In the genomic region with DNA sequence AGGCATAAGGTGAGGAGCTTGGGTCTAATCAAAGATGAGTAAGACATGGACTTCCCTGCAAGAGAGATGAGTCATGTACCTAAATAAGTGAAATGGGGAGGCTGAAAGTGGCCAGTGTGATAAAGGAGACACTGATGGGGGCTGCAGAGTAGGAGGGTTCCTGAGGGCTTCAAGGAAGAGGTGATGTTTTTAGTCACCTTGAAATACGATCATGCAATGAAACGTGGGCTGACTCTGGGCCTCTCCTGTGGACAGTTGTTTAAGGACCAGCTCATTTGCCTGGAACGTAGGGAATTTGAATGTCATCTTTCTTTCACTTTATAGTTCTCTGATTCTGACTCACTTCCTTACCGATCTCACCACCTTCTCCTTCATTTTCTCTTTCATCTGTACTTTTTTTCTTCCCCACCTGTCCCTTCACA, we compare ENCODE assay signal across 9 cellular contexts. TPM values are rescaled to one million over a fixed set of nuclear protein-coding genes. Genes with fewer than 3 reads are reported as not detected.
DNase-seq lines count a peak whose midpoint lies in the region; ATAC-seq and TF ChIP-seq lines count a peak whose summit lies in the region.
"Had no signal": no experiment of that assay in that cellular context is flagged by ENCODE, and none has a peak within 500 bp of the region (broad histone marks: within the 10 kb centered on the region; RNA-seq: fewer than 3 reads in every experiment).

No MANE protein-coding gene starts in this region.

- H3K27ac Mint-ChIP-seq in activated CD4-positive, alpha-beta T cell treated with anti-CD3 and anti-CD28 coated beads, Interleukin-2, amount 10 ng/mL, durations not matched to agents 24 days and 14 days = peak overlapping the region; percentile 74
- H3K27ac Mint-ChIP-seq in HFFc6 = peak overlapping the region; percentile 27

- H3K4me3 Mint-ChIP-seq in activated CD4-positive, alpha-beta T cell treated with anti-CD3 and anti-CD28 coated beads, Interleukin-2, amount 10 ng/mL, durations not matched to agents 24 days and 14 days = peak overlapping the region; percentile 54
- H3K4me3 Mint-ChIP-seq in HFFc6 = peak overlapping the region; percentile 71
- H3K4me3 Mint-ChIP-seq: naive B cell had no signal

- H3K36me3 Mint-ChIP-seq in activated CD4-positive, alpha-beta T cell treated with anti-CD3 and anti-CD28 coated beads, Interleukin-2, amount 10 ng/mL, durations not matched to agents 24 days and 14 days (ENCODE audit: low read depth) = no peaks in the 10 kb centered on the region
- no peaks in the 10 kb centered on the region for H3K36me3 Mint-ChIP-seq in HFFc6 (ENCODE audit: low read depth)

- intact Hi-C loops in activated CD4-positive, alpha-beta T cell treated with anti-CD3 and anti-CD28 coated beads, Interleukin-2, amount 10 ng/mL, durations not matched to agents 24 days and 14 days (cut with micrococcal nuclease) = loop anchor here (1.0 to 2.0 kb wide), 2 partner anchors 26 to 169 kb away; no protein-coding TSS in a partner anchor

- H3K9me3 Mint-ChIP-seq in activated CD4-positive, alpha-beta T cell treated with anti-CD3 and anti-CD28 coated beads, Interleukin-2, amount 10 ng/mL, durations not matched to agents 24 days and 14 days = peaks cover 6% of the 10 kb centered on the region
- H3K9me3 Mint-ChIP-seq in HFFc6 = no peaks in the 10 kb centered on the region

- peaks cover 13% of the 10 kb centered on the region for H3K4me1 Mint-ChIP-seq in activated CD4-positive, alpha-beta T cell treated with anti-CD3 and anti-CD28 coated beads, Interleukin-2, amount 10 ng/mL, durations not matched to agents 24 days and 14 days
- H3K4me1 Mint-ChIP-seq in HFFc6 (ENCODE audit: low read depth) = peaks cover 30% of the 10 kb centered on the region
- H3K4me1 Mint-ChIP-seq: naive B cell had no signal

- no peak for ATAC-seq in GM18517 (IDR thresholded peaks at IDR 0.05; ENCODE audit: unreplicated experiment)

- TF ChIP-seq CTCF in HFFc6 (IDR thresholded peaks at IDR 0.05) = no peak

- no peaks in the 10 kb centered on the region for H3K27me3 Mint-ChIP-seq in activated CD4-positive, alpha-beta T cell treated with anti-CD3 and anti-CD28 coated beads, Interleukin-2, amount 10 ng/mL, durations not matched to agents 24 days and 14 days
- peaks cover 35% of the 10 kb centered on the region for H3K27me3 Mint-ChIP-seq in HFFc6 (ENCODE audit: insufficient read depth)

- no peak for DNase-seq in activated CD4-positive, alpha-beta T cell treated with anti-CD3 and anti-CD28 coated beads, Interleukin-2, amount 10 ng/mL, durations not matched to agents 24 days and 14 days
- DNase-seq in activated CD4-positive, alpha-beta T cell treated with anti-CD3 and anti-CD28 coated beads, Interleukin-2, amount 50 U/mL, for 4 hours = no peak
- DNase-seq in HFFc6 = peak; percentile 5
- DNase-seq in RPMI7951 (ENCODE audit: low read depth) = peak; percentile 65
- DNase-seq in stimulated activated CD4-positive, alpha-beta T cell treated with anti-CD3 and anti-CD28 coated beads, Interleukin-2, amount 100 ng/mL, for 48 hours = peak; percentile 13 to 14
- no peak for DNase-seq in ureter (ENCODE audit: low spot score)
- no peak for DNase-seq in hypothalamus (lab: John Stamatoyannopoulos, UW)
- DNase-seq: naive B cell had no signal

RNA-seq across cellular contexts. Expression of a gene that starts 49.6 kb away (rescaled TPM):
- not detected in 2 replicates for total RNA-seq in activated CD4-positive, alpha-beta T cell treated with anti-CD3 and anti-CD28 coated beads, Interleukin-2, amount 10 ng/mL, durations not matched to agents 24 days and 14 days
- total RNA-seq in HFFc6 (2021; fragmentation: NEBNext Ultra II Directional; extraction: Animal tissue kit (Norgen Biotek cat#: 25700)) = not detected
- total RNA-seq in RPMI7951 (2014; rRNA removed; shearing (Covaris generic)) = not detected in 2 replicates
- total RNA-seq in ureter = not detected

Comparison
In these comparisons a context has a peak if more than half of its experiments do, and no peak if none do; other contexts are left out.
1. DNase-seq: peak in HFFc6 (single experiment), RPMI7951 (single experiment) and stimulated activated CD4-positive, alpha-beta T cell treated with anti-CD3 and anti-CD28 coated beads, Interleukin-2, amount 100 ng/mL, for 48 hours (2 of 2); none in activated CD4-positive, alpha-beta T cell treated with anti-CD3 and anti-CD28 coated beads, Interleukin-2, amount 10 ng/mL, durations not matched to agents 24 days and 14 days (single experiment), activated CD4-positive, alpha-beta T cell treated with anti-CD3 and anti-CD28 coated beads, Interleukin-2, amount 50 U/mL, for 4 hours (0 of 2), ureter (single experiment) and hypothalamus (0 of 51).